Comparison of ENCODE assay signal across 1 cellular context in the genomic region with DNA sequence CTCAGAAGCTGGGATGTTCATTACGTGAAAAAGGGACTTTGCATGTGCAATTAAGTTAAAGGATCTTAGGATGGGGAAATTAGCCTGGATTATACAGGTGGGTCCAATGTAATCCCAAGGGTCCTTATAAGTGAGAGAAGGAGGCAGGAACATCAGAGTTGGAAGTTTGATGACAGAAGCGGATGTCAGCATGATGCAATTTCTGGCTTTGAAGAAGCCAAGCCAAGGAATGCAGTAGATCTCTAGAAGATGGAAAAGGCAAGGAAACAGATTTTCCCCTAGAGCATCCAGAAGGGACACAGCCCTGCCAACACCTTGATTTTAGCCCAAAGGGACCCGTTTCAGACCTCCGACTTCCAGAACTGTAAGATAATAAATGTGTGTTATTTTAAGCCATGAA.
TF ChIP-seq lines count a peak whose summit lies in the region.

No MANE protein-coding gene starts in this region.

TF ChIP-seq in GM23338, 12 proteins besides CTCF, POLR2A, EP300 and RAD21 (continued from another document):
- no peak for TF ChIP-seq ZNF462 (CRISPR knock-in tag; IDR thresholded peaks at IDR 0.05)
- TF ChIP-seq NANOG (IDR thresholded peaks at IDR 0.05; ENCODE audit: borderline replicate concordance): no peak
- TF ChIP-seq, protein P1, sequence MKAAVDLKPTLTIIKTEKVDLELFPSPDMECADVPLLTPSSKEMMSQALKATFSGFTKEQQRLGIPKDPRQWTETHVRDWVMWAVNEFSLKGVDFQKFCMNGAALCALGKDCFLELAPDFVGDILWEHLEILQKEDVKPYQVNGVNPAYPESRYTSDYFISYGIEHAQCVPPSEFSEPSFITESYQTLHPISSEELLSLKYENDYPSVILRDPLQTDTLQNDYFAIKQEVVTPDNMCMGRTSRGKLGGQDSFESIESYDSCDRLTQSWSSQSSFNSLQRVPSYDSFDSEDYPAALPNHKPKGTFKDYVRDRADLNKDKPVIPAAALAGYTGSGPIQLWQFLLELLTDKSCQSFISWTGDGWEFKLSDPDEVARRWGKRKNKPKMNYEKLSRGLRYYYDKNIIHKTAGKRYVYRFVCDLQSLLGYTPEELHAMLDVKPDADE (IDR thresholded peaks at IDR 0.05): no peak
- no peak for TF ChIP-seq CREB1 (CRISPR knock-in tag; IDR thresholded peaks at IDR 0.05; ENCODE audit: low read depth)
- no peak for TF ChIP-seq STAT1 (IDR thresholded peaks at IDR 0.05; ENCODE audit: unreplicated experiment)
- TF ChIP-seq POLR2AphosphoS5 (IDR thresholded peaks at IDR 0.05; ENCODE audit: low read depth): no peak
- no peak for TF ChIP-seq EZH2 (IDR thresholded peaks at IDR 0.05; ENCODE audit: low read depth, unreplicated experiment)
- no peak for TF ChIP-seq ZNF331 (CRISPR knock-in tag; IDR thresholded peaks at IDR 0.05; ENCODE audit: low read depth)
- TF ChIP-seq ZNF114 (CRISPR knock-in tag; IDR thresholded peaks at IDR 0.05): no peak
- no peak for TF ChIP-seq EZH2phosphoT487 (IDR thresholded peaks at IDR 0.05; ENCODE audit: unreplicated experiment)
- no peak for TF ChIP-seq JUNB (IDR thresholded peaks at IDR 0.05; ENCODE audit: unreplicated experiment)
TF ChIP-seq in GM23338: peak in this region for 0.
